9 cellular contexts compared by ENCODE assay signal in the genomic region with DNA sequence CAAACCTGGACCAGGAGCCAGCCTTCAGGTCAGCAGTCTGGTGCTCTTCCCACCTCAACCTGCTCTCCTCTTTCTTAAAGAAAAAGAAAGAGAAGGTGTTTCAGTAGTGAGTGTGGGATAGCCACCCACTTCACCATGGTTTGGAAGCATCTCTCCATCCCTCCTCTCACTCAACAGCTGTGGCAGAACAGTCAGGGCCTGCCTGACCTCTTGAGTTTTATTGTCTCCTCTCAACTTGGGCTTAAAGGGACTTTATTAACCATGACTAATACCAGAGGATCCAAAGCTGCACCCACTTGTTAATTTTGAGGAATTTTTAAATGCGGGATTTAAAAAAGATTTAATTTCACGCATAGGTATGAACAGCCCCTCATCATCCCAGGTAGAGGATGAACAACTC. TPM values are rescaled to one million over a fixed set of nuclear protein-coding genes. Genes with fewer than 3 reads are reported as not detected.
DNase-seq lines count a peak whose midpoint lies in the region; FAIRE-seq and TF ChIP-seq lines count a peak whose summit lies in the region.
"Had no signal": no experiment of that assay in that cellular context is flagged by ENCODE, and none has a peak within 500 bp of the region (broad histone marks: within the 10 kb centered on the region; RNA-seq: fewer than 3 reads in every experiment).

No MANE protein-coding gene starts in this region.

- no peak for TF ChIP-seq CTCF in keratinocyte (optimal IDR thresholded peaks at IDR 0.05 in 1 of 3, IDR thresholded peaks at IDR 0.05 in 1 of 3, conservative IDR thresholded peaks at IDR 0.05 in 1 of 3; ENCODE audit: extremely low read depth in 1 of 3, insufficient read depth in 2 of 3, low read length in 3 of 3)

- H3K27ac Mint-ChIP-seq in activated T-cell treated with anti-CD3 and anti-CD28 coated beads, Interleukin-2, amount 50 U/mL, for 24 hours, result no peak overlapping the region
- no peak overlapping the region for H3K27ac Mint-ChIP-seq in activated CD4-positive, alpha-beta memory T cell treated with anti-CD3 and anti-CD28 coated beads for 36 hours

- no peaks in the 10 kb centered on the region for H3K36me3 Mint-ChIP-seq in activated T-cell treated with anti-CD3 and anti-CD28 coated beads, Interleukin-2, amount 50 U/mL, for 24 hours (ENCODE audit: low read depth)
- no peaks in the 10 kb centered on the region for H3K36me3 Mint-ChIP-seq in activated CD4-positive, alpha-beta memory T cell treated with anti-CD3 and anti-CD28 coated beads for 36 hours

- no peaks in the 10 kb centered on the region for H4K20me1 ChIP-seq in keratinocyte (ENCODE audit: control insufficient read depth, extremely low read depth, insufficient read depth, low read length)

- H3K4me1 ChIP-seq in keratinocyte (ENCODE audit: control insufficient read depth, extremely low read depth, insufficient read depth, low read length) (peaks cover 6% of the 10 kb centered on the region), subcutaneous abdominal adipose tissue (ENCODE audit: control insufficient read depth in 5 of 5, insufficient read depth in 5 of 5, low read length in 5 of 5) (peaks cover 2 to 29% (median 22%) of the 10 kb centered on the region in 5 donors)

- H3K27ac ChIP-seq in keratinocyte (ENCODE audit: control insufficient read depth, insufficient read depth, low read length) (no peak overlapping the region), subcutaneous abdominal adipose tissue (ENCODE audit: low read depth, low read length) (no peak overlapping the region)
- H3K27ac ChIP-seq: body of pancreas had no signal

- POLR2A ChIA-PET in activated CD4-positive, alpha-beta memory T cell treated with anti-CD3 and anti-CD28 coated beads for 36 hours (lab: Charles Lee), result no interaction called here

- no peak overlapping the region for H2AFZ ChIP-seq in keratinocyte (ENCODE audit: control insufficient read depth, low read length)

- H3K9me1 ChIP-seq in keratinocyte (ENCODE audit: control insufficient read depth, extremely low read depth, insufficient read depth, low read length), result no peaks in the 10 kb centered on the region

- H3K9me3 ChIP-seq in keratinocyte (ENCODE audit: control insufficient read depth, low read depth, low read length) (no peaks in the 10 kb centered on the region), subcutaneous abdominal adipose tissue (ENCODE audit: control insufficient read depth in 5 of 5, low read length in 5 of 5) (peaks cover 0 to 3% (median 0%) of the 10 kb centered on the region in 5 donors)
- H3K9me3 ChIP-seq: body of pancreas had no signal

- H3K9ac ChIP-seq in keratinocyte (ENCODE audit: control insufficient read depth, extremely low read depth, insufficient read depth, low read length) (no peak overlapping the region), subcutaneous abdominal adipose tissue (ENCODE audit: low read length in 5 of 5) (no peak overlapping the region)

- no peak for FAIRE-seq in keratinocyte (lab: Jason Lieb, UNC)

- peak overlapping the region; percentile 44 for H3K4me3 Mint-ChIP-seq in activated T-cell treated with anti-CD3 and anti-CD28 coated beads, Interleukin-2, amount 50 U/mL, for 24 hours
- peak overlapping the region; percentile 72 for H3K4me3 Mint-ChIP-seq in activated CD4-positive, alpha-beta memory T cell treated with anti-CD3 and anti-CD28 coated beads for 36 hours

- H3K4me1 Mint-ChIP-seq in activated T-cell treated with anti-CD3 and anti-CD28 coated beads, Interleukin-2, amount 50 U/mL, for 24 hours (ENCODE audit: low read depth), result peaks cover 16% of the 10 kb centered on the region
- H3K4me1 Mint-ChIP-seq in activated CD4-positive, alpha-beta memory T cell treated with anti-CD3 and anti-CD28 coated beads for 36 hours (ENCODE audit: low read depth), result peaks cover 7% of the 10 kb centered on the region

- H3K27me3 ChIP-seq in keratinocyte (ENCODE audit: control insufficient read depth, extremely low read depth, insufficient read depth, low read length) (peaks cover 43% of the 10 kb centered on the region), subcutaneous abdominal adipose tissue (ENCODE audit: control insufficient read depth in 5 of 5, insufficient read depth in 4 of 5, low read length in 5 of 5) (peaks cover 15 to 36% (median 31%) of the 10 kb centered on the region in 5 donors)

- H3K9me3 Mint-ChIP-seq in activated T-cell treated with anti-CD3 and anti-CD28 coated beads, Interleukin-2, amount 50 U/mL, for 24 hours, result no peaks in the 10 kb centered on the region
- H3K9me3 Mint-ChIP-seq in activated CD4-positive, alpha-beta memory T cell treated with anti-CD3 and anti-CD28 coated beads for 36 hours, result peaks cover 3% of the 10 kb centered on the region

- CTCF ChIA-PET in activated CD4-positive, alpha-beta memory T cell treated with anti-CD3 and anti-CD28 coated beads for 36 hours (lab: Charles Lee), result interaction anchor here (0.6 kb wide), 1 partner anchor 23 kb away, joined by 3 read pairs; no protein-coding TSS in a partner anchor

- H3K79me2 ChIP-seq in keratinocyte (ENCODE audit: control insufficient read depth, insufficient read depth, low read length), result no peaks in the 10 kb centered on the region

- intact Hi-C loops in activated CD4-positive, alpha-beta memory T cell treated with anti-CD3 and anti-CD28 coated beads for 36 hours (cut with micrococcal nuclease), result loop anchor here (2.0 to 5.0 kb wide), 2 partner anchors 29 to 92 kb away; a partner anchor contains a TSS

- DNase-seq in activated T-cell treated with anti-CD3 and anti-CD28 coated beads, Interleukin-2, amount 50 U/mL, for 24 hours, result no peak
- DNase-seq in activated T-cell treated with anti-CD3 and anti-CD28 coated beads for 4 hours, result no peak
- DNase-seq in activated CD4-positive, alpha-beta memory T cell treated with anti-CD3 and anti-CD28 coated beads for 36 hours, result no peak
- no peak for DNase-seq in keratinocyte (ENCODE audit: low read depth, low spot score)
- DNase-seq in COLO668 (lab: John Stamatoyannopoulos, UW; ENCODE audit: unreplicated experiment), result no peak
- no peak for DNase-seq in GM19240 (ENCODE audit: insufficient read length, low spot score)
- no peak for DNase-seq in NOMO-1 treated with DMSO at 0.1 percent for 48 hours (lab: John Stamatoyannopoulos, UW; ENCODE audit: unreplicated experiment)

- peak overlapping the region in 2 of 3 experiments; percentile 44 to 64 for H3K4me3 ChIP-seq in keratinocyte (ENCODE audit: control insufficient read depth in 2 of 3, extremely low read depth in 1 of 3, insufficient read depth in 2 of 3, low read depth in 1 of 3, low read length in 3 of 3)
- peak overlapping the region; percentile 51 to 73 (median 67) for H3K4me3 ChIP-seq in subcutaneous abdominal adipose tissue (ENCODE audit: low read depth in 1 of 5, low read length in 5 of 5)

- H3K36me3 ChIP-seq in keratinocyte (ENCODE audit: control insufficient read depth in 2 of 2, extremely low read depth in 1 of 2, insufficient read depth in 2 of 2, low read length in 2 of 2) (no peaks in the 10 kb centered on the region), subcutaneous abdominal adipose tissue (ENCODE audit: control insufficient read depth in 5 of 5, insufficient read depth in 5 of 5, low read length in 5 of 5) (no peaks in the 10 kb centered on the region)

- peak overlapping the region; percentile 87 for H3K4me2 ChIP-seq in keratinocyte (ENCODE audit: control insufficient read depth, extremely low read depth, insufficient read depth, low read depth, low read length)

- dilution Hi-C loops in keratinocyte (cut with MboI; ENCODE audit: extremely low pct_ligation_motif_present, low sequenced_read_pairs), result no loop called here

- peaks cover 64% of the 10 kb centered on the region for H3K27me3 Mint-ChIP-seq in activated T-cell treated with anti-CD3 and anti-CD28 coated beads, Interleukin-2, amount 50 U/mL, for 24 hours
- H3K27me3 Mint-ChIP-seq in activated CD4-positive, alpha-beta memory T cell treated with anti-CD3 and anti-CD28 coated beads for 36 hours, result peaks cover 39% of the 10 kb centered on the region

RNA-seq across cellular contexts. Expression of a gene that starts 0.6 kb away (rescaled TPM):
- total RNA-seq in activated CD4-positive, alpha-beta memory T cell treated with anti-CD3 and anti-CD28 coated beads for 36 hours, result under 1 TPM; 0.57 to 0.63 TPM
- polyA plus RNA-seq in keratinocyte, result 0.03 to 0.04 TPM in 2 of 3 replicates, not detected in the other
- not detected for polyA plus RNA-seq in keratinocyte (2011; ENCODE audit: low read depth)
- polyA plus RNA-seq in keratinocyte (2011; cell fraction: cytosol; rRNA removed), result not detected in 2 replicates
- not detected in 2 replicates for polyA plus RNA-seq in keratinocyte (2011; cell fraction: nucleus; rRNA removed)
- polyA plus RNA-seq in keratinocyte (2012; ENCODE audit: low replicate concordance), result 0.03 TPM in 1 of 2 replicates, not detected in the other
- 0.19 TPM in 1 of 3 replicates, not detected in the others for polyA minus RNA-seq in keratinocyte
- polyA minus RNA-seq in keratinocyte (2011; cell fraction: cytosol; rRNA and poly(A)+ RNA removed), result not detected
- not detected in 2 replicates for polyA minus RNA-seq in keratinocyte (2011; cell fraction: nucleus; rRNA and poly(A)+ RNA removed)
